9 cellular contexts compared by ENCODE assay signal in the genomic region with DNA sequence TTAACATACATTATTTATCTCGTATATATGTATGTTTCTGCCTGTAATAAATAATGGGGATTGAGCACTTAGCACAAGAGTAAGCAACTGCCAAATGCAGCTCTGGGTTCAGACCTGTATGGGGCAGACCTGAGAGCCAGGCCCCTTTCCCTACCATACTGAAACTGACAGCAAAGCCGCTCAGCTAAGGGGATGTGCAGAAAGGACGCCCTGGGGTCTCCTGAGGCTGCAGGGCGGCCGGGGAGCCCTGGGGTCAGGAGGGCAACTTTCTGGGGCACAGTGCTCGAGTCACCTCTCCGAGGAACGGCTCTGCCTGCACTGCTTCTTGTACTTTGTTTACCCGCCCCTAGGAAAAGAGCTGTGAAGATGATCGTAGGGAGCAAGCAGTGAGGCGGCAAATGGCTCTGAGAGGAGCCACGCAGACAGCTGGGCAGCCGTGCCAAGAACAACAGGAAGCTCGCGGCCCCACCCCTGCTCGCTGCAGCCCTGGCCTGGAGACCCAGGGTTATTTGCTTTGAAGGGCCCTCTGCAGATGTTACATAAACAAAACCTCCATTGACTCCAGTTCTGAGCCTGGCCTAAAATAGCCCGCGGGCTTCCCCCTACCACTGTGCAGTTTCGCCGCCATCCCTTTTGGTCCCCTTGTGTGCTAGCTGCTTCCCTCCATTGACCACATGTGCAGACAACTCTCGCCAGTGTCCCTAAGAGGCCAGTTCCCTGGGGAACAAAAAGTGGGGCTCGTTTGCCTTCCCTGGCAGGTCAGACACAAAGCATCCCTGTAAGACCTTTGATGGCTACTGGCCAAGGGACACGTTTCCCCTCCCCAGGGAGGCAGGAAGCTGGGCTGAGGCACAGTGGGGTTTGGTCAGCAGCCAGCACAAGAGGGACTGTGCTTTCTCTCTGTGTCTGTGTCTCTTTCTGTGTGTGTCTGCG.
A peak's percentile ranks its signal among the peaks of the same experiment; 100 is the strongest.
DNase-seq lines count a peak whose midpoint lies in the region; ATAC-seq lines count a peak whose summit lies in the region.
"Had no signal": no experiment of that assay in that cellular context is flagged by ENCODE, and none has a peak within 500 bp of the region (broad histone marks: within the 10 kb centered on the region; RNA-seq: fewer than 3 reads in every experiment).

No MANE protein-coding gene starts in this region.

- no peaks in the 10 kb centered on the region for H3K9me3 ChIP-seq in GM23248 (ENCODE audit: low read depth)
- H3K9me3 ChIP-seq in thymus (ENCODE audit: control insufficient read depth): no peaks in the 10 kb centered on the region
- H3K9me3 ChIP-seq: neutrophil had no signal

- 12% methylated on average over 24 of the region's 24 CpGs for WGBS in GM23248 (ENCODE audit: low coverage in 1 of 2, low lambda C conversion rate in 2 of 2, missing lambda C conversion rate in 2 of 2), 2 experiments
- WGBS in thymus: 18% methylated on average over 24 of the region's 24 CpGs

- H3K36me3 Mint-ChIP-seq in memory B cell: peaks cover 3% of the 10 kb centered on the region

- H4K20me1 ChIP-seq in GM23248 (ENCODE audit: insufficient read depth): no peaks in the 10 kb centered on the region

- peaks cover 6% of the 10 kb centered on the region for H3K9me3 Mint-ChIP-seq in memory B cell

- H3K36me3 ChIP-seq in GM23248 (ENCODE audit: low read depth) (no peaks in the 10 kb centered on the region), thymus (ENCODE audit: control insufficient read depth, insufficient read depth) (no peaks in the 10 kb centered on the region)
- H3K36me3 ChIP-seq: neutrophil had no signal

- in situ Hi-C loops in GM23248 (cut with MboI): loop anchor here (10.0 to 25.0 kb wide), 4 partner anchors 90 to 690 kb away; a partner anchor contains a TSS

- H3K4me1 Mint-ChIP-seq in memory B cell: peaks cover 41% of the 10 kb centered on the region

- H3K27ac ChIP-seq in GM23248 (peak overlapping the region; percentile 64), thymus (ENCODE audit: low read depth) (peak overlapping the region; percentile 10)
- H3K27ac ChIP-seq: neutrophil had no signal

- peak overlapping the region; percentile 85 for H3K4me3 Mint-ChIP-seq in memory B cell

- H3K4me2 ChIP-seq in GM23248 (ENCODE audit: unreplicated experiment): peak overlapping the region; percentile 33

- peak overlapping the region; percentile 84 for H2AFZ ChIP-seq in GM23248

- H3K27me3 ChIP-seq in GM23248 (replicated peaks; ENCODE audit: insufficient read depth): no peaks in the 10 kb centered on the region
- H3K27me3 ChIP-seq in thymus (ENCODE audit: control insufficient read depth, insufficient read depth): no peaks in the 10 kb centered on the region

- H3K4me1 ChIP-seq in GM23248 (ENCODE audit: insufficient read depth) (peaks cover 24% of the 10 kb centered on the region), thymus (ENCODE audit: control insufficient read depth, insufficient read depth, low read length) (no peaks in the 10 kb centered on the region)

- peaks cover 24% of the 10 kb centered on the region; the same call in 1 of the 2 replicates for H3F3A ChIP-seq in GM23248 (ENCODE audit: insufficient read depth)

- H3K4me3 ChIP-seq in GM23248 (peak overlapping the region; percentile 26; the same call in 1 of the 2 replicates), thymus (ENCODE audit: low read length) (no peak overlapping the region)

- H3K27me3 Mint-ChIP-seq in memory B cell: no peaks in the 10 kb centered on the region

- H3K9me2 ChIP-seq in GM23248 (ENCODE audit: insufficient read depth): no peaks in the 10 kb centered on the region

- no peaks in the 10 kb centered on the region for H3K79me2 ChIP-seq in GM23248 (ENCODE audit: insufficient read depth)

- DNase-seq in NCI-H82 (lab: John Stamatoyannopoulos, UW) (peak; percentile 6), NCI-H82 treated with DMSO at 0.1 percent for 48 hours (lab: John Stamatoyannopoulos, UW; ENCODE audit: unreplicated experiment) (no peak), GM23248 (peak; percentile 86), KG1 (lab: John Stamatoyannopoulos, UW) (peak; percentile 15), RPMI7951 (ENCODE audit: low read depth) (peak; percentile 98), ecto neural progenitor cell (ENCODE audit: low spot score) (peak; percentile 69), memory B cell (ENCODE audit: low spot score in 2 of 2) (peak; percentile 16 to 20)

- ATAC-seq in memory B cell (ENCODE audit: low read depth): peak; percentile 72

- peak overlapping the region; percentile 68 for H3K9ac ChIP-seq in GM23248

- H3K27ac Mint-ChIP-seq in memory B cell: peak overlapping the region; percentile 77
